ENCODE assay signal across 3 cellular contexts in genomic region chr11:64754124-64754918, GRCh38.
TF ChIP-seq lines count a peak whose summit lies in the region.

No MANE protein-coding gene starts in this region.

TF ChIP-seq in GM23338, 12 proteins besides CTCF, POLR2A, EP300 and RAD21 (continues in another document):
- TF ChIP-seq EZH2 (IDR thresholded peaks at IDR 0.05; ENCODE audit: low read depth, unreplicated experiment) (no peak), ZNF462 (CRISPR knock-in tag; IDR thresholded peaks at IDR 0.05) (no peak), EZH2phosphoT487 (IDR thresholded peaks at IDR 0.05; ENCODE audit: unreplicated experiment) (no peak), NANOG (IDR thresholded peaks at IDR 0.05; ENCODE audit: borderline replicate concordance) (no peak), ZNF331 (CRISPR knock-in tag; IDR thresholded peaks at IDR 0.05; ENCODE audit: low read depth) (no peak), STAT1 (IDR thresholded peaks at IDR 0.05; ENCODE audit: unreplicated experiment) (no peak), ZNF114 (CRISPR knock-in tag; IDR thresholded peaks at IDR 0.05) (no peak), JUNB (IDR thresholded peaks at IDR 0.05; ENCODE audit: unreplicated experiment) (no peak)

TF ChIP-seq in WTC11, 78 proteins besides CTCF, POLR2A, EP300 and RAD21:
- no peak for TF ChIP-seq FOXP1 (CRISPR knock-in tag; IDR thresholded peaks at IDR 0.05; ENCODE audit: borderline replicate concordance)

TF ChIP-seq in SK-N-SH, 30 proteins besides CTCF, POLR2A, EP300 and RAD21:
- TF ChIP-seq MXI1 (IDR thresholded peaks at IDR 0.05; ENCODE audit: low read depth, low read length) (no peak), RXRA (IDR thresholded peaks at IDR 0.05; ENCODE audit: borderline replicate concordance, low read depth) (no peak), TEAD4 (IDR thresholded peaks at IDR 0.05; ENCODE audit: borderline replicate concordance, insufficient read depth) (no peak), REST (IDR thresholded peaks at IDR 0.05; ENCODE audit: low read depth, low read length) (no peak), USF2 (IDR thresholded peaks at IDR 0.05; ENCODE audit: borderline replicate concordance, low read depth, low read length) (no peak), TAF1 (IDR thresholded peaks at IDR 0.05; ENCODE audit: borderline replicate concordance, low read depth, low read length) (no peak), GABPA (IDR thresholded peaks at IDR 0.05; ENCODE audit: low read depth) (no peak), USF1 (IDR thresholded peaks at IDR 0.05; ENCODE audit: borderline replicate concordance, low read depth) (no peak), IRF3 (IDR thresholded peaks at IDR 0.05; ENCODE audit: low read depth, low read length) (no peak), YY1 (IDR thresholded peaks at IDR 0.05; ENCODE audit: low read depth) (no peak), NFIC (IDR thresholded peaks at IDR 0.05; ENCODE audit: borderline replicate concordance) (no peak), SIN3A (IDR thresholded peaks at IDR 0.05; ENCODE audit: borderline replicate concordance, low read depth, low read length) (no peak), JUND (IDR thresholded peaks at IDR 0.05) (no peak), MAX (IDR thresholded peaks at IDR 0.05; ENCODE audit: low read depth) (no peak), FOSL2 (IDR thresholded peaks at IDR 0.05; ENCODE audit: borderline replicate concordance, low read depth) (no peak), POLR2AphosphoS5 (IDR thresholded peaks at IDR 0.05; ENCODE audit: low read depth, low read length) (no peak)
TF ChIP-seq in SK-N-SH: peak in this region for 0.
